Comparison of ENCODE assay signal across 10 cellular contexts in genomic region chrX:137567474-137568232, GRCh38. TPM values are rescaled to one million over a fixed set of nuclear protein-coding genes. Genes with fewer than 3 reads are reported as not detected.
DNase-seq lines count a peak whose midpoint lies in the region; ATAC-seq and TF ChIP-seq lines count a peak whose summit lies in the region.
"Had no signal": no experiment of that assay in that cellular context is flagged by ENCODE, and none has a peak within 500 bp of the region (broad histone marks: within the 10 kb centered on the region; RNA-seq: fewer than 3 reads in every experiment).

No MANE protein-coding gene starts in this region.

- peaks cover 56% of the 10 kb centered on the region for H3K27me3 Mint-ChIP-seq in central memory CD8-positive, alpha-beta T cell
- H3K27me3 Mint-ChIP-seq in natural killer cell (ENCODE audit: low read depth in 2 of 2) = peaks cover 33 to 55% of the 10 kb centered on the region in 2 donors

- peak overlapping the region; percentile 56 for H3K4me3 Mint-ChIP-seq in central memory CD8-positive, alpha-beta T cell
- H3K4me3 Mint-ChIP-seq in natural killer cell = peak overlapping the region; percentile 61

- H3K36me3 Mint-ChIP-seq in central memory CD8-positive, alpha-beta T cell (ENCODE audit: insufficient read depth) = peaks cover 3% of the 10 kb centered on the region
- peaks cover 7% of the 10 kb centered on the region for H3K36me3 Mint-ChIP-seq in natural killer cell

- peak; percentile 37 for DNase-seq in DMS53 treated with DMSO at 0.1 percent for 48 hours (lab: John Stamatoyannopoulos, UW; ENCODE audit: unreplicated experiment)
- no peak for DNase-seq in central memory CD8-positive, alpha-beta T cell (ENCODE audit: low spot score in 2 of 2)
- DNase-seq in natural killer cell = no peak
- DNase-seq in NAMALWA (ENCODE audit: low spot score) = no peak
- no peak for DNase-seq in lower leg skin (ENCODE audit: low spot score in 2 of 2)
- DNase-seq in SHP77 treated with DMSO at 0.1 percent for 48 hours (lab: John Stamatoyannopoulos, UW) = no peak
- DNase-seq: colonic mucosa, spleen had no signal

- H3K9me3 Mint-ChIP-seq in central memory CD8-positive, alpha-beta T cell = no peaks in the 10 kb centered on the region
- no peaks in the 10 kb centered on the region for H3K9me3 Mint-ChIP-seq in natural killer cell

- H3K36me3 ChIP-seq in HUES48 (ENCODE audit: control insufficient read depth, insufficient read depth, low read length) = peaks cover 48% of the 10 kb centered on the region
- H3K36me3 ChIP-seq: colonic mucosa, spleen had no signal

- ATAC-seq in central memory CD8-positive, alpha-beta T cell (replicated peaks; ENCODE audit: extremely low read depth, poor library complexity, severe bottlenecking) = no peak
- no peak for ATAC-seq in natural killer cell
- no peak for ATAC-seq in GM21515 (IDR thresholded peaks at IDR 0.05; ENCODE audit: unreplicated experiment)

- peaks cover 43% of the 10 kb centered on the region for H3K4me1 ChIP-seq in HUES48 (ENCODE audit: control insufficient read depth, insufficient read depth, low read length)
- H3K4me1 ChIP-seq: colonic mucosa had no signal

- peaks cover 4% of the 10 kb centered on the region; the same call in 1 of the 2 replicates for H3K27me3 ChIP-seq in HUES48 (ENCODE audit: control insufficient read depth, insufficient read depth, low read length)

- no peak for TF ChIP-seq CTCF in natural killer cell (IDR thresholded peaks at IDR 0.05)
- no peak for TF ChIP-seq CTCF in lower leg skin (IDR thresholded peaks at IDR 0.05)

- no peaks in the 10 kb centered on the region for H3K4me1 Mint-ChIP-seq in central memory CD8-positive, alpha-beta T cell
- peaks cover 0 to 11% of the 10 kb centered on the region in 2 donors for H3K4me1 Mint-ChIP-seq in natural killer cell

- intact Hi-C loops in natural killer cell (cut with micrococcal nuclease) = no loop called here
- intact Hi-C loops in lower leg skin (cut with DNase I; ENCODE audit: low total_unique reads) = no loop called here

- peak overlapping the region; percentile 65 for H3K9ac ChIP-seq in HUES48 (ENCODE audit: low read depth, low read length)

- H3K4me3 ChIP-seq in HUES48 (ENCODE audit: low read depth, low read length) (peak overlapping the region; percentile 87), lower leg skin (ENCODE audit: low read depth, poor library complexity, severe bottlenecking) (no peak overlapping the region)
- H3K4me3 ChIP-seq: colonic mucosa had no signal

- TF ChIP-seq POLR2A in lower leg skin (IDR thresholded peaks at IDR 0.05) = no peak

- no peaks in the 10 kb centered on the region for H3K9me3 ChIP-seq in HUES48 (ENCODE audit: control insufficient read depth, insufficient read depth, low read length)
- H3K9me3 ChIP-seq: colonic mucosa, spleen had no signal

- H3K27ac ChIP-seq in HUES48 (ENCODE audit: low read depth, low read length) = peak overlapping the region; percentile 74
- H3K27ac ChIP-seq: colonic mucosa, spleen had no signal

- H3K27ac Mint-ChIP-seq in central memory CD8-positive, alpha-beta T cell (ENCODE audit: low read depth) = no peak overlapping the region
- H3K27ac Mint-ChIP-seq in natural killer cell = no peak overlapping the region

- whole genome bisulfite sequencing in lower leg skin, 2 donors = 3 to 30% methylated on average over 25 to 46 of the region's 46 CpGs

RNA-seq across cellular contexts. Expression of gene ZIC3, which starts 1.7 kb away (rescaled TPM):
- not detected for total RNA-seq in natural killer cell
- total RNA-seq in lower leg skin = not detected
- total RNA-seq: colonic mucosa, spleen had no signal
